Comparison of ENCODE assay signal across 21 cellular contexts in genomic region chr16:89434490-89434889, GRCh38. TPM values are rescaled to one million over a fixed set of nuclear protein-coding genes. Genes with fewer than 3 reads are reported as not detected.
DNase-seq lines count a peak whose midpoint lies in the region; ATAC-seq, FAIRE-seq and TF ChIP-seq lines count a peak whose summit lies in the region.
"Had no signal": no experiment of that assay in that cellular context is flagged by ENCODE, and none has a peak within 500 bp of the region (broad histone marks: within the 10 kb centered on the region; RNA-seq: fewer than 3 reads in every experiment).

No MANE protein-coding gene starts in this region.

- no peaks in the 10 kb centered on the region for H3K27me3 Mint-ChIP-seq in IgD-negative memory B cell
- peaks cover 6% of the 10 kb centered on the region; the same call in 1 of the 2 replicates for H3K27me3 Mint-ChIP-seq in HFFc6 (ENCODE audit: insufficient read depth)
- H3K27me3 Mint-ChIP-seq: stimulated activated naive B cell treated with anti-CD40 and anti-IgM and Interleukin-4, amounts not matched to agents 10 μg/mL and 1 μg/mL and 100 μg/mL, for 72 hours had no signal

- H3K27ac Mint-ChIP-seq in IgD-negative memory B cell = peak overlapping the region; percentile 76 to 84 (median 80)
- H3K27ac Mint-ChIP-seq in HFFc6 = no peak overlapping the region
- H3K27ac Mint-ChIP-seq: T-helper 1 cell treated with Interleukin-12 subunit alpha and Interleukin-12 subunit beta and Interleukin-4 antibody, amounts not matched to agents 30 μg/mL and 1 μg/mL, for 36 hours had no signal

- 96% methylated on average over 8 of the region's 8 CpGs for WGBS in HepG2 (ENCODE audit: low lambda C conversion rate)
- WGBS in right lobe of liver (ENCODE audit: insufficient coverage, low coverage, low lambda C conversion rate, missing lambda C conversion rate) = 93% methylated on average over 3 of the region's 8 CpGs

- peaks cover 92% of the 10 kb centered on the region for H4K20me1 ChIP-seq in HepG2 (ENCODE audit: insufficient read depth, low read length)

- H3K4me3 ChIP-seq in HepG2 (replicated peaks in 1 of 3; ENCODE audit: insufficient read depth in 1 of 3, low read depth in 2 of 3, low read length in 3 of 3) = no peak overlapping the region
- H3K4me3 ChIP-seq in right lobe of liver = no peak overlapping the region
- H3K4me3 ChIP-seq: adrenal gland, GM23248, lower lobe of right lung, mucosa of descending colon, Peyer's patch, smooth muscle cell, testis had no signal

- peaks cover 3% of the 10 kb centered on the region for H3K36me3 Mint-ChIP-seq in IgD-negative memory B cell
- H3K36me3 Mint-ChIP-seq in HFFc6 (ENCODE audit: low read depth) = peaks cover 25% of the 10 kb centered on the region

- H2AFZ ChIP-seq in HepG2 (ENCODE audit: low read length) = no peak overlapping the region
- H2AFZ ChIP-seq: GM23248 had no signal

- CTCF ChIA-PET in HepG2 (lab: Yijun Ruan, JAX; ENCODE audit: low intra/inter-chr PET ratio, low total read pairs) = no interaction called here

- no peaks in the 10 kb centered on the region for H3K27me3 ChIP-seq in HepG2 (ENCODE audit: control insufficient read depth in 1 of 2, insufficient read depth in 2 of 2, low read length in 2 of 2)
- no peaks in the 10 kb centered on the region for H3K27me3 ChIP-seq in right lobe of liver
- H3K27me3 ChIP-seq: adrenal gland, Peyer's patch, testis had no signal

- ATAC-seq in HepG2 (no peak), right lobe of liver (no peak), GM18519 (IDR thresholded peaks at IDR 0.05; ENCODE audit: low FRiP score, unreplicated experiment) (no peak)
- ATAC-seq: lower lobe of right lung; mucosa of descending colon; stimulated activated naive B cell treated with anti-CD40 and anti-IgM and Interleukin-4, amounts not matched to agents 10 μg/mL and 1 μg/mL and 100 μg/mL, for 72 hours had no signal

- TF ChIP-seq POLR2A in HepG2 (IDR thresholded peaks at IDR 0.05; ENCODE audit: insufficient read depth in 1 of 2, low read depth in 2 of 2, low read length in 2 of 2) (0 out of 4 replicates have a peak, but pooled peaks of 1 of the 2 experiments have one; percentile 15), right lobe of liver (IDR thresholded peaks at IDR 0.05) (no peak)

- TF ChIP-seq EP300 in HepG2 (IDR thresholded peaks at IDR 0.05; ENCODE audit: low read depth in 2 of 2, low read length in 2 of 2) = no peak
- no peak for TF ChIP-seq EP300 in HepG2 (CRISPR knock-in tag; IDR thresholded peaks at IDR 0.05; ENCODE audit: borderline replicate concordance)

- H3K4me1 ChIP-seq in HepG2 (ENCODE audit: insufficient read depth, low read length) (peaks cover 75% of the 10 kb centered on the region), right lobe of liver (peaks cover 0 to 22% (median 7%) of the 10 kb centered on the region in 4 donors)

- H3K9ac ChIP-seq in HepG2 (ENCODE audit: insufficient read depth, low read depth, low read length) = no peak overlapping the region
- H3K9ac ChIP-seq: GM23248 had no signal

- H3K9me3 Mint-ChIP-seq in IgD-negative memory B cell (no peaks in the 10 kb centered on the region), HFFc6 (no peaks in the 10 kb centered on the region)
- H3K9me3 Mint-ChIP-seq: T-helper 1 cell treated with Interleukin-12 subunit alpha and Interleukin-12 subunit beta and Interleukin-4 antibody, amounts not matched to agents 30 μg/mL and 1 μg/mL, for 36 hours had no signal

- H3K9me3 ChIP-seq in HepG2 (ENCODE audit: low read length) (no peaks in the 10 kb centered on the region), right lobe of liver (no peaks in the 10 kb centered on the region)
- H3K9me3 ChIP-seq: adrenal gland, lower lobe of right lung, mucosa of descending colon, Peyer's patch, testis had no signal

- peaks cover 92% of the 10 kb centered on the region for H3K79me2 ChIP-seq in HepG2 (ENCODE audit: insufficient read depth, low read length)

- intact Hi-C loops in HepG2 (cut with micrococcal nuclease; ENCODE audit: unreplicated experiment) (no loop called here), right lobe of liver (cut with DNase I) (loop anchor here in 1 of 2 donors (10.0 kb wide), 1 partner anchor 50 kb away; no protein-coding TSS in a partner anchor)

- no peak for TF ChIP-seq RAD21 in HepG2 (CRISPR knock-in tag; IDR thresholded peaks at IDR 0.05)

- H3K36me3 ChIP-seq in HepG2 (replicated peaks in 1 of 2; ENCODE audit: control insufficient read depth in 1 of 2, insufficient read depth in 2 of 2, low read length in 2 of 2) (peaks cover 8 to 28% of the 10 kb centered on the region in 2 experiments), right lobe of liver (no peaks in the 10 kb centered on the region)
- H3K36me3 ChIP-seq: adrenal gland, lower lobe of right lung, Peyer's patch had no signal

- no peak overlapping the region for H3K27ac ChIP-seq in HepG2 (ENCODE audit: extremely low read length, insufficient read depth, low read length)
- H3K27ac ChIP-seq in right lobe of liver = no peak overlapping the region
- H3K27ac ChIP-seq: GM23248, lower lobe of right lung, Peyer's patch, testis had no signal

- BruUV-seq in HepG2 (replicated peaks; lab: Mats Ljungman, UMichigan) = no TSS peak

- in situ Hi-C loops in HepG2 (cut with HindIII; ENCODE audit: extremely low pct_ligation_motif_present, low pct_unique_long_range_greater_than_20kb) = no loop called here

- POLR2A ChIA-PET in HepG2 (lab: Yijun Ruan, JAX) = interaction anchor here (1.0 kb wide), 1 partner anchor 12 kb away, joined by 4 read pairs; no protein-coding TSS in a partner anchor

- H3K4me1 Mint-ChIP-seq in IgD-negative memory B cell = peaks cover 21 to 41% (median 30%) of the 10 kb centered on the region in 3 donors
- H3K4me1 Mint-ChIP-seq in HFFc6 (ENCODE audit: low read depth) = peaks cover 34% of the 10 kb centered on the region

- DNase-seq in HepG2 (ENCODE audit: low spot score) (no peak), right lobe of liver (no peak), cerebellar cortex (ENCODE audit: low spot score) (peak; percentile 42), HFFc6 (no peak), GM19240 (ENCODE audit: insufficient read length, low spot score) (no peak)
- DNase-seq: cortex of kidney; GM23248; lower lobe of right lung; NCI-H2081 treated with DMSO at 0.1 percent for 48 hours; NCI-H446 treated with DMSO at 0.1 percent for 48 hours; nucleus accumbens; Peyer's patch; stimulated activated CD4-positive, alpha-beta T cell treated with anti-CD3 and anti-CD28 coated beads, Interleukin-2, amount 100 ng/mL, for 48 hours; stimulated activated naive B cell treated with anti-CD40 and anti-IgM and Interleukin-4, amounts not matched to agents 10 μg/mL and 1 μg/mL and 100 μg/mL, for 72 hours; testis had no signal

- no peak for FAIRE-seq in HepG2 (lab: Jason Lieb, UNC)

- no peak for TF ChIP-seq CTCF in HepG2 (CRISPR knock-in tag; IDR thresholded peaks at IDR 0.05)
- TF ChIP-seq CTCF in right lobe of liver (IDR thresholded peaks at IDR 0.05) = no peak
- TF ChIP-seq CTCF in HFFc6 (IDR thresholded peaks at IDR 0.05) = no peak

- no peak overlapping the region for H3K4me2 ChIP-seq in HepG2 (ENCODE audit: low read depth, low read length)
- H3K4me2 ChIP-seq: smooth muscle cell had no signal

- H3K4me3 Mint-ChIP-seq in IgD-negative memory B cell (peak overlapping the region in 3 of 4 donors; percentile 16 to 67 (median 23)), HFFc6 (no peak overlapping the region)
- H3K4me3 Mint-ChIP-seq: T-helper 1 cell treated with Interleukin-12 subunit alpha and Interleukin-12 subunit beta and Interleukin-4 antibody, amounts not matched to agents 30 μg/mL and 1 μg/mL, for 36 hours had no signal

TF ChIP-seq in HepG2, 621 proteins besides CTCF, POLR2A, EP300 and RAD21 (continues in another document):
- no peak for TF ChIP-seq ZNF382 (CRISPR knock-in tag; IDR thresholded peaks at IDR 0.05; ENCODE audit: borderline replicate concordance)
- TF ChIP-seq RBM22 (optimal IDR thresholded peaks at IDR 0.05; ENCODE audit: low read length) = peak; percentile 74
- no peak for TF ChIP-seq IKZF5 (CRISPR knock-in tag; IDR thresholded peaks at IDR 0.05)
- TF ChIP-seq AKAP8 (CRISPR knock-in tag; IDR thresholded peaks at IDR 0.05) = 0 out of 2 replicates have a peak, but pooled peaks have one; percentile 57

RNA-seq across cellular contexts. Expression of gene ANKRD11, which starts 55.9 kb away (rescaled TPM):
- total RNA-seq in HepG2 (2016; rRNA removed; fragmentation: Illumina TruSeq; extraction: Trizol) = 21.4 and 24.4 TPM in 2 replicates
- 54.2 and 55.2 TPM in 2 replicates for total RNA-seq in HepG2 (2016; cell fraction: cytosol; rRNA removed; fragmentation: Illumina TruSeq; extraction: Trizol; ENCODE audit: low read depth)
- 17.9 and 22.3 TPM in 2 replicates for total RNA-seq in HepG2 (2016; cell fraction: insoluble cytoplasmic fraction; rRNA removed; fragmentation: Illumina TruSeq; extraction: Trizol)
- total RNA-seq in HepG2 (2016; cell fraction: membrane; rRNA removed; fragmentation: Illumina TruSeq; extraction: Trizol) = 22.4 and 27.0 TPM in 2 replicates
- 48.5 and 63.5 TPM in 2 replicates for total RNA-seq in HepG2 (2016; cell fraction: nucleus; rRNA removed; fragmentation: Illumina TruSeq; extraction: Trizol)
- 38.4 and 42.3 TPM in 2 replicates for polyA plus RNA-seq in HepG2 (2011; rRNA removed)
- 31.1 and 36.3 TPM in 2 replicates for polyA plus RNA-seq in HepG2 (2011; cell fraction: cytosol; rRNA removed)
- polyA plus RNA-seq in HepG2 (2011; cell fraction: nucleus; rRNA removed) = 155 and 191 TPM in 2 replicates
- 78.6 and 89.8 TPM in 2 replicates for polyA plus RNA-seq in HepG2 (2012)
- polyA plus RNA-seq in HepG2 (2016; cell fraction: cytosol; fragmentation: Illumina TruSeq; extraction: Trizol; ENCODE audit: low read depth) = 10.6 and 13.9 TPM in 2 replicates
- polyA plus RNA-seq in HepG2 (2016; cell fraction: insoluble cytoplasmic fraction; fragmentation: Illumina TruSeq; extraction: Trizol; ENCODE audit: low read depth) = 35.2 and 50.6 TPM in 2 replicates
- 29.5 and 30.6 TPM in 2 replicates for polyA plus RNA-seq in HepG2 (2016; cell fraction: membrane; fragmentation: Illumina TruSeq; extraction: Trizol; ENCODE audit: low read depth)
- 190 and 216 TPM in 2 replicates for polyA plus RNA-seq in HepG2 (2016; cell fraction: nucleus; fragmentation: Illumina TruSeq; extraction: Trizol; ENCODE audit: insufficient read depth, low read depth)
- 38.6 and 64.5 TPM in 2 replicates for polyA minus RNA-seq in HepG2 (2011; rRNA and poly(A)+ RNA removed; ENCODE audit: low replicate concordance)
- polyA minus RNA-seq in HepG2 (2011; cell fraction: cytosol; rRNA and poly(A)+ RNA removed) = 32.5 and 37.0 TPM in 2 replicates
- polyA minus RNA-seq in HepG2 (2011; cell fraction: nucleus; rRNA and poly(A)+ RNA removed) = 104 and 109 TPM in 2 replicates
- 10 to 100 TPM; 26.2 to 65.8 (median 41.6) TPM for total RNA-seq in right lobe of liver
- polyA plus RNA-seq in IgD-negative memory B cell = 11.6 TPM
- 100 to 1,000 TPM; 110 to 120 (median 116) TPM for total RNA-seq in HFFc6 (2021; fragmentation: NEBNext Ultra II Directional; extraction: Animal tissue kit (Norgen Biotek cat#: 25700))
